ENCODE assay signal across 20 cellular contexts in genomic region chr3:197050511-197050910, GRCh38. TPM values are rescaled to one million over a fixed set of nuclear protein-coding genes. Genes with fewer than 3 reads are reported as not detected.
DNase-seq lines count a peak whose midpoint lies in the region; ATAC-seq and TF ChIP-seq lines count a peak whose summit lies in the region.
"Had no signal": no experiment of that assay in that cellular context is flagged by ENCODE, and none has a peak within 500 bp of the region (broad histone marks: within the 10 kb centered on the region; RNA-seq: fewer than 3 reads in every experiment).

No MANE protein-coding gene starts in this region.

- TF ChIP-seq CTCF in natural killer cell (IDR thresholded peaks at IDR 0.05) (no peak), type B pancreatic cell (conservative IDR thresholded peaks at IDR 0.05) (no peak)

- no peaks in the 10 kb centered on the region for H3K9me3 Mint-ChIP-seq in natural killer cell treated with Interleukin-12 subunit alpha and Interleukin-12 subunit beta and Interleukin-15 and Interleukin-18, amount 100 ng/mL, for 72 hours
- no peaks in the 10 kb centered on the region for H3K9me3 Mint-ChIP-seq in natural killer cell
- H3K9me3 Mint-ChIP-seq in stimulated activated naive B cell treated with anti-CD40 and anti-IgM and Interleukin-4, amounts not matched to agents 10 μg/mL and 1 μg/mL and 100 μg/mL, for 72 hours: no peaks in the 10 kb centered on the region
- H3K9me3 Mint-ChIP-seq in type B pancreatic cell: no peaks in the 10 kb centered on the region
- H3K9me3 Mint-ChIP-seq: CD4-positive, alpha-beta memory T cell had no signal

- no peaks in the 10 kb centered on the region for H3K27me3 Mint-ChIP-seq in natural killer cell treated with Interleukin-12 subunit alpha and Interleukin-12 subunit beta and Interleukin-15 and Interleukin-18, amount 100 ng/mL, for 72 hours
- H3K27me3 Mint-ChIP-seq in natural killer cell (ENCODE audit: low read depth in 2 of 2) (no peaks in the 10 kb centered on the region), type B pancreatic cell (no peaks in the 10 kb centered on the region)
- H3K27me3 Mint-ChIP-seq in stimulated activated naive B cell treated with anti-CD40 and anti-IgM and Interleukin-4, amounts not matched to agents 10 μg/mL and 1 μg/mL and 100 μg/mL, for 72 hours: no peaks in the 10 kb centered on the region
- H3K27me3 Mint-ChIP-seq: activated naive CD8-positive, alpha-beta T cell; CD4-positive, alpha-beta memory T cell had no signal

- intact Hi-C loops in natural killer cell (cut with micrococcal nuclease): no loop called here

- peak overlapping the region; percentile 41 for H3K4me3 Mint-ChIP-seq in natural killer cell treated with Interleukin-12 subunit alpha and Interleukin-12 subunit beta and Interleukin-15 and Interleukin-18, amount 100 ng/mL, for 72 hours
- H3K4me3 Mint-ChIP-seq in natural killer cell (no peak overlapping the region), type B pancreatic cell (no peak overlapping the region)
- no peak overlapping the region for H3K4me3 Mint-ChIP-seq in stimulated activated naive B cell treated with anti-CD40 and anti-IgM and Interleukin-4, amounts not matched to agents 10 μg/mL and 1 μg/mL and 100 μg/mL, for 72 hours
- H3K4me3 Mint-ChIP-seq: activated naive CD8-positive, alpha-beta T cell had no signal

- peak overlapping the region; percentile 31 to 67 for H3K27ac Mint-ChIP-seq in natural killer cell treated with Interleukin-12 subunit alpha and Interleukin-12 subunit beta and Interleukin-15 and Interleukin-18, amount 100 ng/mL, for 72 hours
- H3K27ac Mint-ChIP-seq in natural killer cell (no peak overlapping the region), type B pancreatic cell (no peak overlapping the region)
- peak overlapping the region; percentile 62 for H3K27ac Mint-ChIP-seq in stimulated activated naive B cell treated with anti-CD40 and anti-IgM and Interleukin-4, amounts not matched to agents 10 μg/mL and 1 μg/mL and 100 μg/mL, for 72 hours
- H3K27ac Mint-ChIP-seq: activated naive CD8-positive, alpha-beta T cell had no signal

- peaks cover 6% of the 10 kb centered on the region for H3K36me3 Mint-ChIP-seq in natural killer cell treated with Interleukin-12 subunit alpha and Interleukin-12 subunit beta and Interleukin-15 and Interleukin-18, amount 100 ng/mL, for 72 hours
- peaks cover 5% of the 10 kb centered on the region for H3K36me3 Mint-ChIP-seq in natural killer cell
- H3K36me3 Mint-ChIP-seq in stimulated activated naive B cell treated with anti-CD40 and anti-IgM and Interleukin-4, amounts not matched to agents 10 μg/mL and 1 μg/mL and 100 μg/mL, for 72 hours: peaks cover 40 to 68% of the 10 kb centered on the region in 2 donors
- peaks cover 36% of the 10 kb centered on the region for H3K36me3 Mint-ChIP-seq in type B pancreatic cell

- ATAC-seq in natural killer cell treated with Interleukin-12 subunit alpha and Interleukin-12 subunit beta and Interleukin-15 and Interleukin-18, amount 100 ng/mL, for 72 hours: peak in 1 of 2 donors; percentile 70
- ATAC-seq in natural killer cell (no peak), GM21529 (IDR thresholded peaks at IDR 0.05; ENCODE audit: unreplicated experiment) (peak; percentile 53), HG03196 (IDR thresholded peaks at IDR 0.05; ENCODE audit: unreplicated experiment) (peak; percentile 54), GM19328 (IDR thresholded peaks at IDR 0.05; ENCODE audit: unreplicated experiment) (no peak), HG02973 (IDR thresholded peaks at IDR 0.05; ENCODE audit: unreplicated experiment) (no peak)
- peak; percentile 78 to 85 for ATAC-seq in stimulated activated naive B cell treated with anti-CD40 and anti-IgM and Interleukin-4, amounts not matched to agents 10 μg/mL and 1 μg/mL and 100 μg/mL, for 72 hours (replicated peaks)
- ATAC-seq: heart left ventricle had no signal

- DNase-seq in natural killer cell treated with Interleukin-12 subunit alpha and Interleukin-12 subunit beta and Interleukin-15 and Interleukin-18, amount 100 ng/mL, for 72 hours (ENCODE audit: low spot score): no peak
- DNase-seq in natural killer cell (no peak), type B pancreatic cell (ENCODE audit: extremely low spot score, unreplicated experiment) (no peak)
- no peak for DNase-seq in stimulated activated naive B cell treated with anti-CD40 and anti-IgM and Interleukin-4, amounts not matched to agents 10 μg/mL and 1 μg/mL and 100 μg/mL, for 72 hours
- DNase-seq: ACHN; activated CD4-positive, CD25-positive, alpha-beta regulatory T cell; activated CD8-positive, alpha-beta memory T cell treated with anti-CD3 and anti-CD28 coated beads, Interleukin-2, amount 50 U/mL, for 4 hours; CD4-positive, alpha-beta memory T cell; DMS79 treated with DMSO at 0.1 percent for 48 hours; GOT3; heart left ventricle; IMR-90; NCI-H2029 treated with DMSO at 0.1 percent for 48 hours; NCI-H524 treated with DMSO at 0.1 percent for 48 hours; stimulated activated CD4-positive, alpha-beta T cell treated with anti-CD3 and anti-CD28 coated beads, Interleukin-12 subunit alpha, Interleukin-12 subunit beta, amount 100 ng/mL, for 4 hours had no signal

- peaks cover 7% of the 10 kb centered on the region in 2 donors for H3K4me1 Mint-ChIP-seq in natural killer cell treated with Interleukin-12 subunit alpha and Interleukin-12 subunit beta and Interleukin-15 and Interleukin-18, amount 100 ng/mL, for 72 hours (ENCODE audit: low read depth in 2 of 2)
- H3K4me1 Mint-ChIP-seq in natural killer cell (no peaks in the 10 kb centered on the region), type B pancreatic cell (ENCODE audit: unreplicated experiment) (no peaks in the 10 kb centered on the region)
- peaks cover 6 to 22% of the 10 kb centered on the region in 2 donors for H3K4me1 Mint-ChIP-seq in stimulated activated naive B cell treated with anti-CD40 and anti-IgM and Interleukin-4, amounts not matched to agents 10 μg/mL and 1 μg/mL and 100 μg/mL, for 72 hours

RNA-seq across cellular contexts. Expression of gene MELTF, which starts 20.9 kb away (rescaled TPM):
- total RNA-seq in natural killer cell treated with Interleukin-12 subunit alpha and Interleukin-12 subunit beta and Interleukin-15 and Interleukin-18, amount 100 ng/mL, for 72 hours: 1 to 10 TPM; 2.1 to 3.7 TPM
- 1 to 10 TPM; 2.4 to 4.3 (median 4.0) TPM for total RNA-seq in natural killer cell
- 3.0 and 7.6 TPM in 2 replicates for total RNA-seq in type B pancreatic cell (ENCODE audit: low replicate concordance)

Comparison
In these comparisons a context has a peak if more than half of its experiments do, and no peak if none do; other contexts are left out.
1. H3K27ac Mint-ChIP-seq: peak in natural killer cell treated with Interleukin-12 subunit alpha and Interleukin-12 subunit beta and Interleukin-15 and Interleukin-18, amount 100 ng/mL, for 72 hours (2 of 2) and stimulated activated naive B cell treated with anti-CD40 and anti-IgM and Interleukin-4, amounts not matched to agents 10 μg/mL and 1 μg/mL and 100 μg/mL, for 72 hours (single experiment); none in natural killer cell (0 of 2) and type B pancreatic cell (single experiment).
2. ATAC-seq: peak in GM21529 (single experiment), HG03196 (single experiment) and stimulated activated naive B cell treated with anti-CD40 and anti-IgM and Interleukin-4, amounts not matched to agents 10 μg/mL and 1 μg/mL and 100 μg/mL, for 72 hours (2 of 2); none in natural killer cell (0 of 3), GM19328 (single experiment) and HG02973 (single experiment).